In genomic region chr2:193847140-193847539, GRCh38 we compare ENCODE assay signal across 14 cellular contexts.
A peak's percentile ranks its signal among the peaks of the same experiment; 100 is the strongest.
DNase-seq lines count a peak whose midpoint lies in the region; FAIRE-seq and TF ChIP-seq lines count a peak whose summit lies in the region.
"Had no signal": no experiment of that assay in that cellular context is flagged by ENCODE, and none has a peak within 500 bp of the region (broad histone marks: within the 10 kb centered on the region; RNA-seq: fewer than 3 reads in every experiment).

No MANE protein-coding gene starts in this region.

- no peaks in the 10 kb centered on the region for H3K27me3 ChIP-seq in SK-N-SH (ENCODE audit: insufficient read depth)
- no peaks in the 10 kb centered on the region for H3K27me3 ChIP-seq in skeletal muscle satellite cell (ENCODE audit: control insufficient read depth, insufficient read depth, low read length)

- peak overlapping the region; percentile 50; the same call in 1 of the 2 replicates for H2AFZ ChIP-seq in SK-N-SH (ENCODE audit: low read depth)

- TF ChIP-seq EP300 in SK-N-SH (IDR thresholded peaks at IDR 0.05; ENCODE audit: borderline replicate concordance in 1 of 2, low read depth in 1 of 2, low read length in 1 of 2), result peak; percentile 12 to 71; a peak in 2 of 4 replicates

- H4K20me1 ChIP-seq in SK-N-SH (ENCODE audit: insufficient read depth), result no peaks in the 10 kb centered on the region

- CTCF ChIA-PET in SK-N-SH (lab: Yijun Ruan, JAX), result no interaction called here

- no peak for TF ChIP-seq RAD21 in SK-N-SH (IDR thresholded peaks at IDR 0.05; ENCODE audit: low read length)

- no peak overlapping the region for H3K4me2 ChIP-seq in SK-N-SH
- H3K4me2 ChIP-seq in skeletal muscle satellite cell (ENCODE audit: low read length), result peak overlapping the region; percentile 18

- H3F3A ChIP-seq in SK-N-SH (replicated peaks; ENCODE audit: insufficient read depth), result peaks cover 11% of the 10 kb centered on the region

- no peak overlapping the region for H3K9ac ChIP-seq in SK-N-SH
- H3K9ac ChIP-seq in skeletal muscle satellite cell (ENCODE audit: low read depth, low read length), result peak overlapping the region; percentile 24

- peak overlapping the region in 1 of 2 experiments; percentile 48; a peak in 2 of 4 replicates for H3K27ac ChIP-seq in SK-N-SH (ENCODE audit: low read depth in 2 of 2, low read length in 1 of 2)

- no peaks in the 10 kb centered on the region for H3K36me3 ChIP-seq in SK-N-SH (replicated peaks in 1 of 2; ENCODE audit: control insufficient read depth in 1 of 2, insufficient read depth in 2 of 2, low read length in 1 of 2)
- no peaks in the 10 kb centered on the region for H3K36me3 ChIP-seq in skeletal muscle satellite cell (ENCODE audit: insufficient read depth, low read length)

- H3K9me3 ChIP-seq in SK-N-SH (no peaks in the 10 kb centered on the region), skeletal muscle satellite cell (replicated peaks; ENCODE audit: low read length) (no peaks in the 10 kb centered on the region)

- H3K79me2 ChIP-seq in SK-N-SH (ENCODE audit: insufficient read depth), result no peaks in the 10 kb centered on the region

- POLR2A ChIA-PET in SK-N-SH (lab: Yijun Ruan, JAX), result no interaction called here

- H3K4me1 ChIP-seq in SK-N-SH (ENCODE audit: control insufficient read depth in 1 of 2, insufficient read depth in 2 of 2, low read depth in 1 of 2, low read length in 1 of 2) (peaks cover 0 to 9% of the 10 kb centered on the region in 2 experiments; a peak in 2 of 4 replicates), skeletal muscle satellite cell (ENCODE audit: control insufficient read depth, insufficient read depth, low read length) (peaks cover 20% of the 10 kb centered on the region)

- FAIRE-seq in H54 (lab: Jason Lieb, UNC), result peak; percentile 91
- FAIRE-seq in D721Med (lab: Jason Lieb, UNC), result no peak

- WGBS in SK-N-SH (ENCODE audit: low lambda C conversion rate), result 22% methylated on average over 3 of the region's 3 CpGs

- no peak for DNase-seq in H54 (ENCODE audit: insufficient read length, low spot score)
- DNase-seq in SK-N-SH, result no peak
- DNase-seq in fibroblast of peridontal ligament (ENCODE audit: extremely low read depth), result peak; percentile 54
- DNase-seq in retina, result no peak
- no peak for DNase-seq in inferior parietal cortex (ENCODE audit: extremely low spot score)
- DNase-seq in D721Med (ENCODE audit: insufficient read length, low spot score), result no peak
- DNase-seq: activated B cell treated with CpG ODN at 0.5 μM for 24 hours; activated naive CD4-positive, alpha-beta T cell; effector memory CD8-positive, alpha-beta T cell; islet precursor cell; NCI-H1694 treated with DMSO at 0.1 percent for 48 hours; NCI-H524; T-helper 1 cell had no signal

- H3K9me2 ChIP-seq in SK-N-SH, result no peaks in the 10 kb centered on the region

- H3K4me3 ChIP-seq in SK-N-SH (ENCODE audit: low read depth in 2 of 2, low read length in 1 of 2), result no peak overlapping the region
- no peak overlapping the region for H3K4me3 ChIP-seq in skeletal muscle satellite cell (ENCODE audit: low read length)

- TF ChIP-seq CTCF in SK-N-SH (IDR thresholded peaks at IDR 0.05), result no peak
- TF ChIP-seq CTCF in D721Med (IDR thresholded peaks at IDR 0.05; ENCODE audit: insufficient read depth, missing control alignments), result no peak

- TF ChIP-seq POLR2A in H54 (IDR thresholded peaks at IDR 0.05; ENCODE audit: low read depth, low read length), result no peak

TF ChIP-seq in SK-N-SH, 30 proteins besides CTCF, POLR2A, EP300 and RAD21:
- TF ChIP-seq ZBTB33 (IDR thresholded peaks at IDR 0.05; ENCODE audit: borderline replicate concordance, low read depth) (no peak), PBX3 (IDR thresholded peaks at IDR 0.05) (peak; percentile 81), JUND (IDR thresholded peaks at IDR 0.05) (peak; percentile 68; the same call in 1 of the 2 replicates), POLR2AphosphoS5 (IDR thresholded peaks at IDR 0.05; ENCODE audit: low read depth, low read length) (peak; percentile 17; the same call in 1 of the 2 replicates), MAX (IDR thresholded peaks at IDR 0.05; ENCODE audit: low read depth) (peak; percentile 45; the same call in 1 of the 2 replicates), FOSL2 (IDR thresholded peaks at IDR 0.05; ENCODE audit: borderline replicate concordance, low read depth) (peak; percentile 63; the same call in 1 of the 2 replicates), RCOR1 (IDR thresholded peaks at IDR 0.05; ENCODE audit: low read length) (no peak), TCF12 (IDR thresholded peaks at IDR 0.05) (peak; percentile 65), NFIC (IDR thresholded peaks at IDR 0.05; ENCODE audit: borderline replicate concordance) (peak; percentile 30; the same call in 1 of the 2 replicates), USF1 (IDR thresholded peaks at IDR 0.05; ENCODE audit: borderline replicate concordance, low read depth) (peak; percentile 15; the same call in 1 of the 2 replicates)
TF ChIP-seq in SK-N-SH: peak in this region for 8.
